8 cellular contexts compared by ENCODE assay signal in genomic region chr13:75549262-75550158, GRCh38. TPM values are rescaled to one million over a fixed set of nuclear protein-coding genes. Genes with fewer than 3 reads are reported as not detected.
DNase-seq lines count a peak whose midpoint lies in the region; ATAC-seq, FAIRE-seq and TF ChIP-seq lines count a peak whose summit lies in the region.

Gene UCHL3, plus strand, starts transcription at chr13:75549791. Its CDS starts 30 bp downstream, at chr13:75549821.

- peak within 1 kb of the TSS; percentile 97 for H3K27ac Mint-ChIP-seq in activated CD4-positive, alpha-beta T cell treated with anti-CD3 and anti-CD28 coated beads, Interleukin-2, amount 10 ng/mL, durations not matched to agents 24 days and 14 days

- TF ChIP-seq CTCF in coronary artery (IDR thresholded peaks at IDR 0.05): peak; percentile 60

- H4K20me1 ChIP-seq in BLaER1: peaks cover 10% of the 10 kb centered on the region; the same call in 1 of the 2 replicates

- H3K4me3 Mint-ChIP-seq in activated CD4-positive, alpha-beta T cell treated with anti-CD3 and anti-CD28 coated beads, Interleukin-2, amount 10 ng/mL, durations not matched to agents 24 days and 14 days: peak within 1 kb of the TSS; percentile 89

- H3K27me3 Mint-ChIP-seq in activated CD4-positive, alpha-beta T cell treated with anti-CD3 and anti-CD28 coated beads, Interleukin-2, amount 10 ng/mL, durations not matched to agents 24 days and 14 days: peaks cover 2% of the 10 kb centered on the region

- FAIRE-seq in GM19239 (lab: Jason Lieb, UNC): peak; percentile 99

- H3K27ac ChIP-seq in BLaER1 (peak within 1 kb of the TSS; percentile 98), coronary artery (peak within 1 kb of the TSS; percentile 21 to 69)

- no peaks in the 10 kb centered on the region for H3K27me3 ChIP-seq in BLaER1

- H3K4me3 ChIP-seq in BLaER1 (peak within 1 kb of the TSS; percentile 92), coronary artery (peak within 1 kb of the TSS; percentile 86)

- intact Hi-C loops in activated CD4-positive, alpha-beta T cell treated with anti-CD3 and anti-CD28 coated beads, Interleukin-2, amount 10 ng/mL, durations not matched to agents 24 days and 14 days (cut with micrococcal nuclease): loop anchor here (1.0 to 10.0 kb wide), 7 partner anchors 12 to 223 kb away; partner anchors contain the start of genes COMMD6, LMO7 and TBC1D4
- intact Hi-C loops in left colon (cut with DNase I, micrococcal nuclease): loop anchor here in 1 of 2 donors (10.0 kb wide), 2 partner anchors 65 to 185 kb away; partner anchors contain the start of gene TBC1D4

- no peaks in the 10 kb centered on the region for H3K9me3 Mint-ChIP-seq in activated CD4-positive, alpha-beta T cell treated with anti-CD3 and anti-CD28 coated beads, Interleukin-2, amount 10 ng/mL, durations not matched to agents 24 days and 14 days

- H3K4me1 ChIP-seq in BLaER1: peaks cover 19% of the 10 kb centered on the region

- peak within 1 kb of the TSS; percentile 82 for H3K4me2 ChIP-seq in BLaER1

- H3K36me3 Mint-ChIP-seq in activated CD4-positive, alpha-beta T cell treated with anti-CD3 and anti-CD28 coated beads, Interleukin-2, amount 10 ng/mL, durations not matched to agents 24 days and 14 days (ENCODE audit: low read depth): peaks cover 19% of the 10 kb centered on the region

- H3K36me3 ChIP-seq in BLaER1: peaks cover 12% of the 10 kb centered on the region

- DNase-seq in GM19239 (ENCODE audit: insufficient read length, low spot score) (peak; percentile 85), NCI-H526 (lab: John Stamatoyannopoulos, UW) (peak; percentile 96 to 99), coronary artery (ENCODE audit: low spot score) (peak; percentile 96), left colon (peak; percentile 95 to 99)
- peak; percentile 99 for DNase-seq in activated CD4-positive, alpha-beta T cell treated with anti-CD3 and anti-CD28 coated beads, Interleukin-2, amount 10 ng/mL, durations not matched to agents 24 days and 14 days
- DNase-seq in stimulated activated CD4-positive, alpha-beta T cell treated with anti-CD3 and anti-CD28 coated beads, Interleukin-2, amount 100 ng/mL, for 24 hours: peak; percentile 98

- H3K4me1 Mint-ChIP-seq in activated CD4-positive, alpha-beta T cell treated with anti-CD3 and anti-CD28 coated beads, Interleukin-2, amount 10 ng/mL, durations not matched to agents 24 days and 14 days: peaks cover 25% of the 10 kb centered on the region

- peak within 1 kb of the TSS; percentile 97 for H3K9ac ChIP-seq in BLaER1

- no peaks in the 10 kb centered on the region for H3K9me3 ChIP-seq in BLaER1

- peak; percentile 95 for ATAC-seq in HG03460 (IDR thresholded peaks at IDR 0.05; ENCODE audit: unreplicated experiment)
- peak; percentile 92 for ATAC-seq in left colon

RNA-seq across cellular contexts. Expression of gene UCHL3, which starts in this region (rescaled TPM):
- total RNA-seq in activated CD4-positive, alpha-beta T cell treated with anti-CD3 and anti-CD28 coated beads, Interleukin-2, amount 10 ng/mL, durations not matched to agents 24 days and 14 days: 43.5 and 50.6 TPM in 2 replicates
- 10 to 100 TPM; 40.8 to 43.6 TPM for total RNA-seq in left colon

Comparison
In these comparisons a context has a peak if more than half of its experiments do, and no peak if none do; other contexts are left out.
1. Peak in every context shown above with its lines: DNase-seq, ATAC-seq, H3K4me3 ChIP-seq and H3K27ac ChIP-seq.